Comparison of ENCODE assay signal across 24 cellular contexts in genomic region chr3:187925326-187925725, GRCh38.
"Had no signal": no experiment of that assay in that cellular context is flagged by ENCODE, and none has a peak within 500 bp of the region (broad histone marks: within the 10 kb centered on the region; RNA-seq: fewer than 3 reads in every experiment).

No MANE protein-coding gene starts in this region.

- H3K27ac ChIP-seq: body of pancreas, dorsolateral prefrontal cortex, epithelial cell of prostate, left lung, sigmoid colon, thyroid gland had no signal

- H3K27ac Mint-ChIP-seq: activated T-cell treated with anti-CD3 and anti-CD28 coated beads, Interleukin-2, amount 50 U/mL, for 72 hours; endodermal cell; memory B cell; T-helper 1 cell treated with Interleukin-12 subunit alpha and Interleukin-12 subunit beta and Interleukin-4 antibody, amounts not matched to agents 30 μg/mL and 1 μg/mL, for 36 hours had no signal

- H3K4me1 ChIP-seq: body of pancreas, thyroid gland had no signal

- H3K36me3 ChIP-seq: left lung, sigmoid colon, thyroid gland had no signal

- H3K4me1 Mint-ChIP-seq: endodermal cell had no signal

- H3K27me3 ChIP-seq: body of pancreas, left lung, sigmoid colon, thyroid gland had no signal

- H3K9me3 ChIP-seq: body of pancreas, thyroid gland had no signal

- H3K4me3 Mint-ChIP-seq: activated naive CD4-positive, alpha-beta T cell treated with anti-CD3 and anti-CD28 coated beads, Interleukin-2, amount 50 U/mL, for 24 hours; activated T-cell treated with anti-CD3 and anti-CD28 coated beads, Interleukin-2, amount 50 U/mL, for 72 hours; endodermal cell; memory B cell; naive thymus-derived CD8-positive, alpha-beta T cell; T-helper 1 cell treated with Interleukin-12 subunit alpha and Interleukin-12 subunit beta and Interleukin-4 antibody, amounts not matched to agents 30 μg/mL and 1 μg/mL, for 36 hours had no signal

- DNase-seq: activated CD4-positive, alpha-beta T cell treated with anti-CD3 and anti-CD28 coated beads, Interleukin-2, amount 50 U/mL, for 4 hours; activated CD4-positive, CD25-positive, alpha-beta regulatory T cell treated with anti-CD3 and anti-CD28 coated beads, Interleukin-2, amount 50 U/mL, for 72 hours; activated gamma-delta T cell; activated T-cell treated with anti-CD3 and anti-CD28 coated beads, Interleukin-2, amount 50 U/mL, for 72 hours; amygdala; body of pancreas; caudate nucleus; dorsolateral prefrontal cortex; foreskin fibroblast; hypothalamus; kidney; left lung; mucosa of descending colon; naive thymus-derived CD8-positive, alpha-beta T cell; sigmoid colon; stimulated activated CD4-positive, alpha-beta T cell treated with anti-CD3 and anti-CD28 coated beads, Interleukin-12 subunit alpha, Interleukin-12 subunit beta, amount 100 ng/mL, for 4 hours; stimulated activated CD4-positive, alpha-beta T cell treated with anti-CD3 and anti-CD28 coated beads, Interleukin-1b, Interleukin-23, amount 100 ng/mL, for 48 hours; stimulated activated naive CD4-positive, alpha-beta T cell treated with Interleukin-2 at 50 U/mL for 16 hours; thyroid gland had no signal

- H3K4me3 ChIP-seq: body of pancreas, dorsolateral prefrontal cortex, left lung, mucosa of descending colon, sigmoid colon, thyroid gland had no signal

- H3K27me3 Mint-ChIP-seq: activated naive CD4-positive, alpha-beta T cell treated with anti-CD3 and anti-CD28 coated beads, Interleukin-2, amount 50 U/mL, for 24 hours; naive thymus-derived CD8-positive, alpha-beta T cell had no signal

- ATAC-seq: activated T-cell treated with anti-CD3 and anti-CD28 coated beads, Interleukin-2, amount 50 U/mL, for 72 hours; body of pancreas; left lung; mucosa of descending colon; naive thymus-derived CD8-positive, alpha-beta T cell had no signal
